In genomic region chr12:69290545-69291277, GRCh38 we compare ENCODE assay signal across 8 cellular contexts. TPM values are rescaled to one million over a fixed set of nuclear protein-coding genes. Genes with fewer than 3 reads are reported as not detected.
A peak's percentile ranks its signal among the peaks of the same experiment; 100 is the strongest.
DNase-seq lines count a peak whose midpoint lies in the region; ATAC-seq and TF ChIP-seq lines count a peak whose summit lies in the region.

No MANE protein-coding gene starts in this region.

- peak; percentile 98 for ATAC-seq in GM18519 (IDR thresholded peaks at IDR 0.05; ENCODE audit: low FRiP score, unreplicated experiment)
- peak; percentile 98 for ATAC-seq in HG03025 (IDR thresholded peaks at IDR 0.05; ENCODE audit: low FRiP score, unreplicated experiment)

- no peaks in the 10 kb centered on the region for H3K9me3 ChIP-seq in A673 (ENCODE audit: low read depth, low read length, poor library complexity, severe bottlenecking)

- peak; percentile 91 for DNase-seq in A673 (ENCODE audit: low spot score)
- DNase-seq in NCI-H2081 (lab: John Stamatoyannopoulos, UW) = peak; percentile 77 to 91
- DNase-seq in T1000 (lab: John Stamatoyannopoulos, UW) = peak; percentile 93
- peak; percentile 73 for DNase-seq in astrocyte of the spinal cord (ENCODE audit: low read depth, low spot score)
- peak; percentile 87 for DNase-seq in iPS-NIHi7 (ENCODE audit: extremely low spot score)
- peak; percentile 50 to 59 for DNase-seq in stimulated activated CD4-positive, alpha-beta T cell treated with anti-CD3 and anti-CD28 coated beads, Interleukin-15, amount 100 ng/mL, for 1 hour (ENCODE audit: low read depth in 1 of 2, low spot score in 1 of 2)

- no peak overlapping the region for H3K27ac ChIP-seq in A673 (ENCODE audit: low read depth, low read length, poor library complexity, severe bottlenecking)

- in situ Hi-C loops in astrocyte of the spinal cord (cut with HindIII; ENCODE audit: low sequenced_read_pairs) = no loop called here

- H3K4me3 ChIP-seq in A673 (ENCODE audit: low read depth, low read length, poor library complexity, severe bottlenecking) (no peak overlapping the region), astrocyte of the spinal cord (ENCODE audit: low read depth, low read length) (no peak overlapping the region)

- no peaks in the 10 kb centered on the region for H3K36me3 ChIP-seq in A673 (ENCODE audit: insufficient read depth, low read length, poor library complexity, severe bottlenecking)

- no peaks in the 10 kb centered on the region for H3K4me1 ChIP-seq in A673 (ENCODE audit: insufficient read depth, low read length, poor library complexity, severe bottlenecking)

- POLR2A ChIA-PET in A673 (lab: Charles Lee; ENCODE audit: low non-redundant PET) = no interaction called here

- peak; percentile 94 for TF ChIP-seq CTCF in A673 (conservative IDR thresholded peaks at IDR 0.05; ENCODE audit: low read depth, low read length)
- TF ChIP-seq CTCF in astrocyte of the spinal cord (IDR thresholded peaks at IDR 0.05; ENCODE audit: low read depth, low read length) = peak; percentile 93

- intact Hi-C loops in A673 (cut with micrococcal nuclease; ENCODE audit: unreplicated experiment) = loop anchor here (10.0 kb wide), 1 partner anchor 344 kb away; no protein-coding TSS in a partner anchor

- CTCF ChIA-PET in A673 (lab: Charles Lee) = interaction anchor here (0.5 to 1.1 kb wide), 4 partner anchors 57 to 349 kb away, joined by 3 to 5 read pairs (median 4); partner anchors contain the start of gene LYZ

- BruUV-seq in A673 (replicated peaks; lab: Mats Ljungman, UMichigan) = no TSS peak

- peaks cover 10% of the 10 kb centered on the region for H3K27me3 ChIP-seq in A673 (replicated peaks; ENCODE audit: insufficient read depth, low read depth, low read length, poor library complexity)

RNA-seq across cellular contexts. Expression of gene CPSF6, which starts 51.3 kb away (rescaled TPM):
- 166 and 167 TPM in 2 replicates for total RNA-seq in A673 (2021)

RNA-seq across cellular contexts. Expression of gene LYZ, which starts 57.5 kb away (rescaled TPM):
- total RNA-seq in A673 (2021) = 0.32 TPM in 1 of 2 replicates, not detected in the other
